Comparison of ENCODE assay signal across 25 cellular contexts in the genomic region with DNA sequence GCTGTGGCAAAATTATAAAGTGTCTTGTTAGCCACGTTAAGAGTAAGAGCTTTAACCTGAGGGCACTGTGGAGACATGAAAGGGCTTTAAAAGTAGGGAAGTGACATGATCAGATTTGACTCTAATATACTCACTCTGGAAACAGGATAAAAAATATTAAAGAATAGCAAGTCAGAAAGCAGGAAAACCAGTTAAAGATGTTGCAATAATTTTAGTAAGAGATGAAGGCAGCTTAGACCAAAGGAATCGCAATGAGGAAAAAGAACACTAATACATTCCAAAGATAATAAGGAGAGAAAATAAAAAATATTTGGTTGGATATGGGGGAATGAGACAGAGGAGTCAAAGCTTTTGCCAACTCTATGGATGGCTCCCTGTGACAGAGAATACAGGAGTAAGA.
DNase-seq lines count a peak whose midpoint lies in the region; ATAC-seq and TF ChIP-seq lines count a peak whose summit lies in the region.
"Had no signal": no experiment of that assay in that cellular context is flagged by ENCODE, and none has a peak within 500 bp of the region (broad histone marks: within the 10 kb centered on the region; RNA-seq: fewer than 3 reads in every experiment).

No MANE protein-coding gene starts in this region.

- peaks cover 3 to 9% of the 10 kb centered on the region in 2 donors for H3K36me3 Mint-ChIP-seq in activated T-cell treated with anti-CD3 and anti-CD28 coated beads, Interleukin-2, amount 50 U/mL, for 72 hours (ENCODE audit: insufficient read depth in 2 of 2)
- peaks cover 56% of the 10 kb centered on the region for H3K36me3 Mint-ChIP-seq in dendritic cell treated with granulocyte-macrophage colony-stimulating factor and Interleukin-4, amounts not matched to agents 40 ng/mL and 50 ng/mL, for 4 days (ENCODE audit: low read depth)

- no peaks in the 10 kb centered on the region for H3K4me1 Mint-ChIP-seq in activated T-cell treated with anti-CD3 and anti-CD28 coated beads, Interleukin-2, amount 50 U/mL, for 72 hours (ENCODE audit: low read depth)
- H3K4me1 Mint-ChIP-seq in dendritic cell treated with granulocyte-macrophage colony-stimulating factor and Interleukin-4, amounts not matched to agents 40 ng/mL and 50 ng/mL, for 4 days (ENCODE audit: low read depth) = no peaks in the 10 kb centered on the region
- H3K4me1 Mint-ChIP-seq: B cell had no signal

- peak overlapping the region; percentile 14 for H3K27ac Mint-ChIP-seq in activated T-cell treated with anti-CD3 and anti-CD28 coated beads, Interleukin-2, amount 50 U/mL, for 72 hours
- H3K27ac Mint-ChIP-seq in dendritic cell treated with granulocyte-macrophage colony-stimulating factor and Interleukin-4, amounts not matched to agents 40 ng/mL and 50 ng/mL, for 4 days = peak overlapping the region; percentile 7
- H3K27ac Mint-ChIP-seq: B cell; CD8-positive, alpha-beta T cell had no signal

- DNase-seq in activated T-cell treated with anti-CD3 and anti-CD28 coated beads, Interleukin-2, amount 50 U/mL, for 72 hours = no peak
- no peak for DNase-seq in activated T-cell treated with anti-CD3 and anti-CD28 coated beads for 4 hours
- DNase-seq in fibroblast of the aortic adventitia (ENCODE audit: low read depth) = peak; percentile 62
- no peak for DNase-seq in activated naive CD4-positive, alpha-beta T cell (lab: John Stamatoyannopoulos, UW)
- no peak for DNase-seq in anterior cingulate cortex (lab: John Stamatoyannopoulos, UW)
- DNase-seq in NCI-H1694 treated with DMSO at 0.1 percent for 48 hours (lab: John Stamatoyannopoulos, UW) = no peak
- DNase-seq: CD8-positive, alpha-beta T cell; DMS 273 treated with DMSO at 0.1 percent for 48 hours; DMS79; EL; GDM1; Kasumi-1; NCI-H1092 treated with DMSO at 0.1 percent for 48 hours; NCI-H1436; NCI-H2029; NCI-H2227 treated with DMSO at 0.1 percent for 48 hours; NCI-H526 treated with DMSO at 0.1 percent for 48 hours; PC-9; Right ventricle myocardium superior had no signal

- H3K4me3 Mint-ChIP-seq in activated T-cell treated with anti-CD3 and anti-CD28 coated beads, Interleukin-2, amount 50 U/mL, for 72 hours = no peak overlapping the region
- no peak overlapping the region for H3K4me3 Mint-ChIP-seq in dendritic cell treated with granulocyte-macrophage colony-stimulating factor and Interleukin-4, amounts not matched to agents 40 ng/mL and 50 ng/mL, for 4 days
- H3K4me3 Mint-ChIP-seq: B cell; CD8-positive, alpha-beta T cell had no signal

- no peak overlapping the region for H3K4me3 ChIP-seq in fibroblast of the aortic adventitia (ENCODE audit: low read depth, low read length)
- H3K4me3 ChIP-seq: K562, PC-9, SJSA1 had no signal

- TF ChIP-seq CTCF in fibroblast of the aortic adventitia (IDR thresholded peaks at IDR 0.05; ENCODE audit: insufficient read depth, low read length) = no peak

- no peaks in the 10 kb centered on the region for H3K27me3 Mint-ChIP-seq in activated T-cell treated with anti-CD3 and anti-CD28 coated beads, Interleukin-2, amount 50 U/mL, for 72 hours (ENCODE audit: low read depth)
- no peaks in the 10 kb centered on the region for H3K27me3 Mint-ChIP-seq in dendritic cell treated with granulocyte-macrophage colony-stimulating factor and Interleukin-4, amounts not matched to agents 40 ng/mL and 50 ng/mL, for 4 days
- H3K27me3 Mint-ChIP-seq: B cell had no signal

- H3K9me3 Mint-ChIP-seq in activated T-cell treated with anti-CD3 and anti-CD28 coated beads, Interleukin-2, amount 50 U/mL, for 72 hours = no peaks in the 10 kb centered on the region
- no peaks in the 10 kb centered on the region for H3K9me3 Mint-ChIP-seq in dendritic cell treated with granulocyte-macrophage colony-stimulating factor and Interleukin-4, amounts not matched to agents 40 ng/mL and 50 ng/mL, for 4 days

- ATAC-seq in activated T-cell treated with anti-CD3 and anti-CD28 coated beads, Interleukin-2, amount 50 U/mL, for 72 hours (replicated peaks in 1 of 2) = no peak
- ATAC-seq in GM21717 (IDR thresholded peaks at IDR 0.05; ENCODE audit: unreplicated experiment) = no peak
- ATAC-seq: CD8-positive, alpha-beta T cell; HepG2 had no signal

- intact Hi-C loops in dendritic cell treated with granulocyte-macrophage colony-stimulating factor and Interleukin-4, amounts not matched to agents 40 ng/mL and 50 ng/mL, for 4 days (cut with micrococcal nuclease) = no loop called here
